12 cellular contexts compared by ENCODE assay signal in the genomic region with DNA sequence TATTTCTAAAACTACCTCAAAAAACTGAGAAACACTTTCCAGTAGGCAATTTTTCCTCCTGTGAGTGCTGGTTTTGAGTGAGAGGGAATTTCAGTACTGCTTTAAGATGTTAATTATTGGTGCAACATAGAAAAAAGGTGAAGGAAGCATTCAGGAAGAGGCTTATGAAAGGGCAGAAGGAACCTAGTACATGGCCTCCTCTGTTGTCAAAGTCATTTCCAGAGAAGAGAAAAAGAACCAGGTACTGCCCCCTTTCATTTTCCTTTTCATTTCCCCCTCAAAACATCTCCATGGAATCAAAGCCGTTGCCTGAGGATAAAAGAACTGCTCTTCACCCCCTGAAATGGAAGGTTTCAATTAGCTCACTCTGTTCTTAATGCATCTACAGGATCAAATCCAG. TPM values are rescaled to one million over a fixed set of nuclear protein-coding genes. Genes with fewer than 3 reads are reported as not detected.
DNase-seq lines count a peak whose midpoint lies in the region; ATAC-seq and TF ChIP-seq lines count a peak whose summit lies in the region.
"Had no signal": no experiment of that assay in that cellular context is flagged by ENCODE, and none has a peak within 500 bp of the region (broad histone marks: within the 10 kb centered on the region; RNA-seq: fewer than 3 reads in every experiment).

No MANE protein-coding gene starts in this region.

- WGBS in ovary, 3 donors = 82 to 94% (median 92%) methylated on average over 1 of the region's 1 CpG

- intact Hi-C loops in ovary (cut with DNase I) = no loop called here

- H3K4me3 ChIP-seq in GM12865 (ENCODE audit: low read depth, low read length) (no peak overlapping the region), ovary (no peak overlapping the region)
- H3K4me3 ChIP-seq: gastrocnemius medialis had no signal

- POLR2A ChIA-PET in WTC11 (lab: Charles Lee) = no interaction called here

- H3K9me3 Mint-ChIP-seq in WTC11 = no peaks in the 10 kb centered on the region
- H3K9me3 Mint-ChIP-seq in mesothelial cell of epicardium = no peaks in the 10 kb centered on the region
- H3K9me3 Mint-ChIP-seq in glutamatergic neuron (ENCODE audit: unreplicated experiment) = peaks cover 5% of the 10 kb centered on the region
- H3K9me3 Mint-ChIP-seq: H9 had no signal

- H3K4me1 ChIP-seq in ovary (ENCODE audit: insufficient read depth) = peaks cover 8% of the 10 kb centered on the region

- peak; percentile 9 for DNase-seq in GM12865 (ENCODE audit: low read depth)
- no peak for DNase-seq in WTC11 (ENCODE audit: low spot score)
- no peak for DNase-seq in mesothelial cell of epicardium (ENCODE audit: low spot score in 2 of 2, unreplicated experiment in 2 of 2)
- DNase-seq in ovary = no peak
- no peak for DNase-seq in DMS114 treated with DMSO at 0.1 percent for 48 hours (lab: John Stamatoyannopoulos, UW; ENCODE audit: unreplicated experiment)
- no peak for DNase-seq in stimulated activated CD4-positive, alpha-beta T cell treated with anti-CD3 and anti-CD28 coated beads, Interleukin-2, amount 100 ng/mL, for 24 hours
- no peak for DNase-seq in glutamatergic neuron
- DNase-seq: H9; NCI-H1930; stimulated activated CD4-positive, alpha-beta T cell treated with anti-CD3 and anti-CD28 coated beads, Interleukin-15, amount 100 ng/mL, for 24 hours had no signal

- no peaks in the 10 kb centered on the region for H3K36me3 ChIP-seq in ovary

- no peak for TF ChIP-seq POLR2A in ovary (IDR thresholded peaks at IDR 0.05)

- H3K36me3 Mint-ChIP-seq in WTC11 = peaks cover 11% of the 10 kb centered on the region; the same call in 1 of the 2 replicates
- peaks cover 49% of the 10 kb centered on the region for H3K36me3 Mint-ChIP-seq in mesothelial cell of epicardium
- no peaks in the 10 kb centered on the region for H3K36me3 Mint-ChIP-seq in glutamatergic neuron (ENCODE audit: unreplicated experiment)

- H3K27me3 ChIP-seq in ovary = no peaks in the 10 kb centered on the region
- H3K27me3 ChIP-seq: gastrocnemius medialis had no signal

- no peaks in the 10 kb centered on the region for H3K9me3 ChIP-seq in ovary
- H3K9me3 ChIP-seq: gastrocnemius medialis had no signal

- peaks cover 22% of the 10 kb centered on the region for H3K4me1 Mint-ChIP-seq in WTC11
- H3K4me1 Mint-ChIP-seq in mesothelial cell of epicardium = peaks cover 12% of the 10 kb centered on the region
- H3K4me1 Mint-ChIP-seq in glutamatergic neuron (ENCODE audit: low read depth, unreplicated experiment) = no peaks in the 10 kb centered on the region

- no peak for TF ChIP-seq EP300 in ovary (IDR thresholded peaks at IDR 0.05)

- H3K27ac Mint-ChIP-seq in WTC11 (peak overlapping the region; percentile 64), mesothelial cell of epicardium (peak overlapping the region; percentile 68), glutamatergic neuron (ENCODE audit: unreplicated experiment) (no peak overlapping the region)

- peak overlapping the region in 1 of 2 donors; percentile 35 for H3K27ac ChIP-seq in ovary

- H3K27me3 Mint-ChIP-seq in WTC11 (ENCODE audit: low read depth) = no peaks in the 10 kb centered on the region
- no peaks in the 10 kb centered on the region for H3K27me3 Mint-ChIP-seq in mesothelial cell of epicardium (ENCODE audit: low read depth)
- peaks cover 4% of the 10 kb centered on the region for H3K27me3 Mint-ChIP-seq in glutamatergic neuron (ENCODE audit: unreplicated experiment)

- TF ChIP-seq CTCF in GM12865 (IDR thresholded peaks at IDR 0.05; ENCODE audit: insufficient read depth, low read depth, low read length, missing control alignments) = no peak
- TF ChIP-seq CTCF in WTC11 (IDR thresholded peaks at IDR 0.05) = no peak
- TF ChIP-seq CTCF in mesothelial cell of epicardium (IDR thresholded peaks at IDR 0.05; ENCODE audit: unreplicated experiment) = no peak
- no peak for TF ChIP-seq CTCF in ovary (IDR thresholded peaks at IDR 0.05)
- no peak for TF ChIP-seq CTCF in glutamatergic neuron (IDR thresholded peaks at IDR 0.05; ENCODE audit: partially characterized antibody, unreplicated experiment)

- CTCF ChIA-PET in WTC11 (lab: Charles Lee) = interaction anchor here (1.0 to 2.9 kb wide), 2 partner anchors 15 to 82 kb away, joined by 4 to 19 read pairs; no protein-coding TSS in a partner anchor

- H3K4me3 Mint-ChIP-seq in WTC11 = no peak overlapping the region
- no peak overlapping the region for H3K4me3 Mint-ChIP-seq in mesothelial cell of epicardium
- H3K4me3 Mint-ChIP-seq in glutamatergic neuron (ENCODE audit: unreplicated experiment) = no peak overlapping the region
- H3K4me3 Mint-ChIP-seq: H9 had no signal

- ATAC-seq in GM21526 (IDR thresholded peaks at IDR 0.05; ENCODE audit: low FRiP score, unreplicated experiment) (peak; percentile 63), WTC11 (no peak)

TF ChIP-seq in WTC11, 78 proteins besides CTCF, POLR2A, EP300 and RAD21:
- TF ChIP-seq ZNF263 (CRISPR knock-in tag; IDR thresholded peaks at IDR 0.05; ENCODE audit: low read depth) (no peak), NR2C2 (CRISPR knock-in tag; IDR thresholded peaks at IDR 0.05) (no peak), FOXK1 (CRISPR knock-in tag; IDR thresholded peaks at IDR 0.05) (no peak), ATF1 (CRISPR knock-in tag; IDR thresholded peaks at IDR 0.05) (no peak), GRHL2 (CRISPR knock-in tag; IDR thresholded peaks at IDR 0.05; ENCODE audit: insufficient replicate concordance, severe bottlenecking) (no peak), KAT7 (CRISPR knock-in tag; IDR thresholded peaks at IDR 0.05; ENCODE audit: borderline replicate concordance) (no peak)
- TF ChIP-seq, protein P1, sequence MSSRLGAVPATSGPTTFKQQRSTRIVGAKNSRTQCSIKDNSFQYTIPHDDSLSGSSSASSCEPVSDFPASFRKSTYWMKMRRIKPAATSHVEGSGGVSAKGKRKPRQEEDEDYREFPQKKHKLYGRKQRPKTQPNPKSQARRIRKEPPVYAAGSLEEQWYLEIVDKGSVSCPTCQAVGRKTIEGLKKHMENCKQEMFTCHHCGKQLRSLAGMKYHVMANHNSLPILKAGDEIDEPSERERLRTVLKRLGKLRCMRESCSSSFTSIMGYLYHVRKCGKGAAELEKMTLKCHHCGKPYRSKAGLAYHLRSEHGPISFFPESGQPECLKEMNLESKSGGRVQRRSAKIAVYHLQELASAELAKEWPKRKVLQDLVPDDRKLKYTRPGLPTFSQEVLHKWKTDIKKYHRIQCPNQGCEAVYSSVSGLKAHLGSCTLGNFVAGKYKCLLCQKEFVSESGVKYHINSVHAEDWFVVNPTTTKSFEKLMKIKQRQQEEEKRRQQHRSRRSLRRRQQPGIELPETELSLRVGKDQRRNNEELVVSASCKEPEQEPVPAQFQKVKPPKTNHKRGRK (CRISPR knock-in tag; IDR thresholded peaks at IDR 0.05; ENCODE audit: borderline replicate concordance) = no peak
- TF ChIP-seq, protein P2, sequence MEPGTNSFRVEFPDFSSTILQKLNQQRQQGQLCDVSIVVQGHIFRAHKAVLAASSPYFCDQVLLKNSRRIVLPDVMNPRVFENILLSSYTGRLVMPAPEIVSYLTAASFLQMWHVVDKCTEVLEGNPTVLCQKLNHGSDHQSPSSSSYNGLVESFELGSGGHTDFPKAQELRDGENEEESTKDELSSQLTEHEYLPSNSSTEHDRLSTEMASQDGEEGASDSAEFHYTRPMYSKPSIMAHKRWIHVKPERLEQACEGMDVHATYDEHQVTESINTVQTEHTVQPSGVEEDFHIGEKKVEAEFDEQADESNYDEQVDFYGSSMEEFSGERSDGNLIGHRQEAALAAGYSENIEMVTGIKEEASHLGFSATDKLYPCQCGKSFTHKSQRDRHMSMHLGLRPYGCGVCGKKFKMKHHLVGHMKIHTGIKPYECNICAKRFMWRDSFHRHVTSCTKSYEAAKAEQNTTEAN (CRISPR knock-in tag; IDR thresholded peaks at IDR 0.05) = no peak

RNA-seq across cellular contexts. Expression of a gene that starts 19.8 kb away (rescaled TPM):
- total RNA-seq in WTC11 (2021) (0.16 to 1.4 TPM (median 0.35 TPM) in 3 replicates), mesothelial cell of epicardium (48.9 to 53.0 TPM (median 51.9 TPM) in 3 replicates), ovary (100 to 1,000 TPM in 4 of 7 donors, 10 to 100 TPM in 3; 11.1 to 283 (median 118) TPM), glutamatergic neuron (ENCODE audit: unreplicated experiment) (1.7 TPM)
- polyA plus RNA-seq in ovary = 10 to 100 TPM; 30.1 to 33.8 TPM

RNA-seq across cellular contexts. Expression of a gene that starts 40.0 kb away (rescaled TPM):
- 3.8 to 4.6 TPM (median 4.4 TPM) in 3 replicates for total RNA-seq in WTC11 (2021)
- 42.6 to 46.7 TPM (median 46.7 TPM) in 3 replicates for total RNA-seq in mesothelial cell of epicardium
- total RNA-seq in ovary = 10 to 100 TPM; 16.5 to 82.9 (median 43.5) TPM
- 10 to 100 TPM; 38.4 to 48.4 TPM for polyA plus RNA-seq in ovary
- 1.2 TPM for total RNA-seq in glutamatergic neuron (ENCODE audit: unreplicated experiment)
